Comparison of ENCODE assay signal across 26 cellular contexts in the genomic region with DNA sequence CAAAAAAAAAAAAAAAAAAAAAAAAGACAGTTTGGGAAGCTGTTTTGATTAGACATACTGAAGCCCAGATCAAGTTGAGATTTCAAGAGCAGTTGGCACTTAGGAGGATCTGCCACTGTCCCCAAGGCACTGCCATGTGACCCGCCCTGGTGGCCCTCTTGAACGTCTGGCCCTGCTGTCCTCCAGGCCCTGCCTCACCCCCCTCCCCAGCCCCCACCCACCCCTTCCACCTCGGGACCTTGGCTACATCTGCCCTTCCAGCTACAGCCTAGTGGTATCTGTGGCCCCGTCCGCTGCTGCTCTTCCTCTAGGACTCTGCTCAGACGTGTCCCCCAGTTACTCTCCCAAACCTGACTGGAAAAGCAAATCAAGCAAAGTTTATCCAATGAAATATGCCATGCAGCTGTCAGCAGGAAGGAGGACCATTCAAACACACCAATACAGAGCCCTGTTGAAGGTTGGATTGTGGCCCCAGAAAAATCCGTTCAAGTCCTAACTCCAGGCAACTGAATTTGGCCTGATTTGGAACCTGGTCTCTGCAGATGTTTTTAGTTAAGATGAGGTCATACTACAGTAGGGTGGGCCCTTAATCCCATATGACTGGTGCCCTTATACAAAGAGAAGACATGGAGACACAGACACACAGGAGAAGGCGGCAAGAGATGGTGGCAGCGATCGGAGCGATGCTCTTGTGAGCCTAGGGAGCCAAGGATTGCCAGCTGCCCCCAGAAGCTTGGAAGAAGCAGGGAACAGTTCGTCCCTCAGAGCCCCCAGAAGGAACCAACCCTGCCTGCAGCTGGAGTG. TPM values are rescaled to one million over a fixed set of nuclear protein-coding genes. Genes with fewer than 3 reads are reported as not detected.
A peak's percentile ranks its signal among the peaks of the same experiment; 100 is the strongest.
DNase-seq lines count a peak whose midpoint lies in the region; ATAC-seq and TF ChIP-seq lines count a peak whose summit lies in the region.
"Had no signal": no experiment of that assay in that cellular context is flagged by ENCODE, and none has a peak within 500 bp of the region (broad histone marks: within the 10 kb centered on the region; RNA-seq: fewer than 3 reads in every experiment).

No MANE protein-coding gene starts in this region.

- POLR2A ChIA-PET in PC-3 (lab: Charles Lee; ENCODE audit: unreplicated experiment): no interaction called here

- H3K36me3 ChIP-seq in iPS-15b (ENCODE audit: control insufficient read depth, insufficient read depth, low read length) (peaks cover 36% of the 10 kb centered on the region), testis (ENCODE audit: low read depth, missing control alignments) (no peaks in the 10 kb centered on the region), PC-3 (ENCODE audit: low read depth, low read length) (no peaks in the 10 kb centered on the region)
- H3K36me3 ChIP-seq: transverse colon had no signal

- no peaks in the 10 kb centered on the region for H3K9me3 Mint-ChIP-seq in activated T-cell treated with anti-CD3 and anti-CD28 coated beads, Interleukin-2, amount 50 U/mL, for 4 hours
- H3K9me3 Mint-ChIP-seq: stimulated activated naive CD8-positive, alpha-beta T cell treated with anti-CD3 and anti-CD28 coated beads, Interleukin-15, Interleukin-2, amounts not matched to agents 100 ng/mL and 50 ng/mL, for 24 hours; T-helper 2 cell treated with Interferon-gamma antibody and Interleukin-4, amounts not matched to agents 5 μg/mL and 100 μg/mL, for 36 hours had no signal

- H3K79me2 ChIP-seq in PC-3 (ENCODE audit: low read length): no peaks in the 10 kb centered on the region

- no peak for TF ChIP-seq CTCF in testis (IDR thresholded peaks at IDR 0.05)
- no peak for TF ChIP-seq CTCF in PC-3 (conservative IDR thresholded peaks at IDR 0.05; ENCODE audit: low read depth, low read length)

- no peak overlapping the region for H3K4me3 Mint-ChIP-seq in activated T-cell treated with anti-CD3 and anti-CD28 coated beads, Interleukin-2, amount 50 U/mL, for 4 hours
- H3K4me3 Mint-ChIP-seq: stimulated activated naive CD8-positive, alpha-beta T cell treated with anti-CD3 and anti-CD28 coated beads, Interleukin-15, Interleukin-2, amounts not matched to agents 100 ng/mL and 50 ng/mL, for 24 hours; T-helper 2 cell treated with Interferon-gamma antibody and Interleukin-4, amounts not matched to agents 5 μg/mL and 100 μg/mL, for 36 hours had no signal

- no peak for TF ChIP-seq POLR2A in testis (IDR thresholded peaks at IDR 0.05)

- H3K9ac ChIP-seq in iPS-15b (ENCODE audit: low read depth, low read length): peak overlapping the region; percentile 24
- no peak overlapping the region for H3K9ac ChIP-seq in PC-3 (ENCODE audit: low read length)

- no peaks in the 10 kb centered on the region for H3K36me3 Mint-ChIP-seq in activated T-cell treated with anti-CD3 and anti-CD28 coated beads, Interleukin-2, amount 50 U/mL, for 4 hours (ENCODE audit: insufficient read depth)

- no peak overlapping the region for H2AFZ ChIP-seq in PC-3 (ENCODE audit: low read length)
- H2AFZ ChIP-seq: hepatocyte had no signal

- 59 to 70% methylated on average over 8 to 12 of the region's 12 CpGs for WGBS in testis, 2 donors

- no peaks in the 10 kb centered on the region for H3F3A ChIP-seq in PC-3 (ENCODE audit: low read length, unreplicated experiment)

- peaks cover 7% of the 10 kb centered on the region for H3K4me1 Mint-ChIP-seq in activated T-cell treated with anti-CD3 and anti-CD28 coated beads, Interleukin-2, amount 50 U/mL, for 4 hours (ENCODE audit: low read depth)

- H3K4me1 ChIP-seq in iPS-15b (ENCODE audit: control insufficient read depth, insufficient read depth, low read length): peaks cover 6% of the 10 kb centered on the region
- peaks cover 50% of the 10 kb centered on the region for H3K4me1 ChIP-seq in testis
- H3K4me1 ChIP-seq in PC-3 (ENCODE audit: insufficient read depth, low read length): 0 out of 2 replicates have a peak, but pooled peaks cover 3% of the 10 kb centered on the region

- H3K9me3 ChIP-seq in iPS-15b (ENCODE audit: control insufficient read depth, insufficient read depth, low read length) (no peaks in the 10 kb centered on the region), testis (no peaks in the 10 kb centered on the region), PC-3 (ENCODE audit: low read length) (no peaks in the 10 kb centered on the region)
- H3K9me3 ChIP-seq: BE2C, mucosa of descending colon, Peyer's patch, transverse colon had no signal

- no peak for ATAC-seq in activated T-cell treated with anti-CD3 and anti-CD28 coated beads, Interleukin-2, amount 50 U/mL, for 4 hours
- no peak for ATAC-seq in PC-3
- ATAC-seq: mucosa of descending colon had no signal

- CTCF ChIA-PET in PC-3 (lab: Charles Lee): interaction anchor here (0.6 to 0.7 kb wide), 2 partner anchors 25 to 95 kb away, joined by 3 to 4 read pairs; no protein-coding TSS in a partner anchor

- H3K27me3 ChIP-seq in iPS-15b (ENCODE audit: control insufficient read depth, insufficient read depth, low read length) (no peaks in the 10 kb centered on the region), testis (no peaks in the 10 kb centered on the region), PC-3 (ENCODE audit: low read length) (no peaks in the 10 kb centered on the region)
- H3K27me3 ChIP-seq: BE2C, hepatocyte, Peyer's patch, transverse colon had no signal

- H4K20me1 ChIP-seq in PC-3 (ENCODE audit: low read length): no peaks in the 10 kb centered on the region

- intact Hi-C loops in testis (cut with DNase I; ENCODE audit: low total_unique reads): no loop called here
- intact Hi-C loops in PC-3 (cut with micrococcal nuclease): no loop called here

- DNase-seq in activated T-cell treated with anti-CD3 and anti-CD28 coated beads, Interleukin-2, amount 50 U/mL, for 1 hour: peak; percentile 9
- DNase-seq in activated T-cell treated with anti-CD3 and anti-CD28 coated beads, Interleukin-2, amount 50 U/mL, for 4 hours: no peak
- DNase-seq in NCI-H524 treated with DMSO at 0.1 percent for 48 hours (lab: John Stamatoyannopoulos, UW): peak; percentile 69
- DNase-seq in testis: peak; percentile 8
- no peak for DNase-seq in NCI-H187 treated with DMSO at 0.1 percent for 48 hours (lab: John Stamatoyannopoulos, UW)
- DNase-seq in PC-3: no peak
- DNase-seq in medulla oblongata (ENCODE audit: extremely low spot score): no peak
- DNase-seq: activated CD4-positive, alpha-beta T cell treated with anti-CD3 and anti-CD28 coated beads, Interleukin-2, amount 50 U/mL, for 48 hours; activated naive CD4-positive, alpha-beta T cell treated with anti-CD3 and anti-CD28 coated beads, Interleukin-2, amount 50 U/mL, for 16 hours; COR-L47; dermis blood vessel endothelial cell; DMS79 treated with DMSO at 0.1 percent for 48 hours; NCI-H1092 treated with DMSO at 0.1 percent for 48 hours; NCI-H2029 treated with DMSO at 0.1 percent for 48 hours; stimulated activated CD4-positive, alpha-beta T cell treated with anti-CD3 and anti-CD28 coated beads, Interleukin-4, amount 100 ng/mL, for 24 hours; WERI-Rb-1 had no signal

- H3K9me2 ChIP-seq in PC-3 (replicated peaks; ENCODE audit: low read length): no peaks in the 10 kb centered on the region

- H3K27me3 Mint-ChIP-seq in activated T-cell treated with anti-CD3 and anti-CD28 coated beads, Interleukin-2, amount 50 U/mL, for 4 hours (ENCODE audit: low read depth): no peaks in the 10 kb centered on the region
- H3K27me3 Mint-ChIP-seq: stimulated activated naive CD8-positive, alpha-beta T cell treated with anti-CD3 and anti-CD28 coated beads, Interleukin-15, Interleukin-2, amounts not matched to agents 100 ng/mL and 50 ng/mL, for 24 hours had no signal

- H3K27ac ChIP-seq in testis (peak overlapping the region in 1 of 2 donors; percentile 59), PC-3 (ENCODE audit: low read length) (no peak overlapping the region)
- H3K27ac ChIP-seq: hepatocyte, Peyer's patch, transverse colon, WERI-Rb-1 had no signal

- no peak overlapping the region for H3K4me2 ChIP-seq in PC-3 (ENCODE audit: low read length)
- H3K4me2 ChIP-seq: hepatocyte had no signal

- no peak overlapping the region for H3K4me3 ChIP-seq in iPS-15b (ENCODE audit: low read depth, low read length)
- no peak overlapping the region for H3K4me3 ChIP-seq in testis
- no peak overlapping the region for H3K4me3 ChIP-seq in PC-3 (ENCODE audit: low read length)
- H3K4me3 ChIP-seq: hepatocyte, mucosa of descending colon, Peyer's patch, transverse colon had no signal

- no TSS peak for BruUV-seq in PC-3 (replicated peaks; lab: Mats Ljungman, UMichigan)

RNA-seq across cellular contexts. Expression of a gene that starts 17.7 kb away (rescaled TPM):
- total RNA-seq in activated T-cell treated with anti-CD3 and anti-CD28 coated beads, Interleukin-2, amount 50 U/mL, for 4 hours: 10 to 100 TPM in 1 of 3 donors, 1 to 10 TPM in 2; 6.2 to 10.8 (median 6.6) TPM
- 100 to 1,000 TPM; 185 to 322 TPM for total RNA-seq in testis
- polyA plus RNA-seq in testis (ENCODE audit: insufficient read depth, low read depth, low replicate concordance): 72.3 TPM
- total RNA-seq in PC-3 (2014; rRNA removed): 52.8 and 53.9 TPM in 2 replicates

RNA-seq across cellular contexts. Expression of a gene that starts 34.6 kb away (rescaled TPM):
- total RNA-seq in activated T-cell treated with anti-CD3 and anti-CD28 coated beads, Interleukin-2, amount 50 U/mL, for 4 hours: not detected
- total RNA-seq in testis (under 1 TPM; 0.37 to 0.87 TPM), PC-3 (2014; rRNA removed) (0.07 TPM in 1 of 2 replicates, not detected in the other)
- polyA plus RNA-seq in testis (ENCODE audit: insufficient read depth, low read depth, low replicate concordance): 0.78 TPM
- total RNA-seq: cardiac septum, dermis blood vessel endothelial cell, NCI-H460 had no signal

RNA-seq across cellular contexts. Expression of a gene that starts 49.6 kb away (rescaled TPM):
- total RNA-seq in activated T-cell treated with anti-CD3 and anti-CD28 coated beads, Interleukin-2, amount 50 U/mL, for 4 hours: 10 to 100 TPM; 81.3 to 90.1 (median 88.3) TPM
- total RNA-seq in testis: 10 to 100 TPM; 58.1 to 68.2 TPM
- polyA plus RNA-seq in testis (ENCODE audit: insufficient read depth, low read depth, low replicate concordance): 74.2 TPM
- 64.1 and 88.4 TPM in 2 replicates for total RNA-seq in PC-3 (2014; rRNA removed)

Comparison
In these comparisons a context has a peak if more than half of its experiments do, and no peak if none do; other contexts are left out.
1. DNase-seq: peak in activated T-cell treated with anti-CD3 and anti-CD28 coated beads, Interleukin-2, amount 50 U/mL, for 1 hour (single experiment), NCI-H524 treated with DMSO at 0.1 percent for 48 hours (single experiment) and testis (single experiment); none in activated T-cell treated with anti-CD3 and anti-CD28 coated beads, Interleukin-2, amount 50 U/mL, for 4 hours (single experiment), NCI-H187 treated with DMSO at 0.1 percent for 48 hours (single experiment), PC-3 (single experiment) and medulla oblongata (single experiment).